Comparison of ENCODE assay signal across 26 cellular contexts in genomic region chr2:122033796-122034195, GRCh38.
"Had no signal": no experiment of that assay in that cellular context is flagged by ENCODE, and none has a peak within 500 bp of the region (broad histone marks: within the 10 kb centered on the region; RNA-seq: fewer than 3 reads in every experiment).

No MANE protein-coding gene starts in this region.

- H3K4me3 ChIP-seq: adrenal gland, SJCRH30, SK-N-MC had no signal

- H3K4me1 Mint-ChIP-seq: activated CD4-positive, alpha-beta T cell treated with anti-CD3 and anti-CD28 coated beads, Interleukin-2, amount 10 ng/mL, durations not matched to agents 7 days and 5 days had no signal

- H3K27ac Mint-ChIP-seq: activated CD4-positive, alpha-beta memory T cell treated with anti-CD3 and anti-CD28 coated beads for 36 hours; activated CD4-positive, alpha-beta T cell treated with anti-CD3 and anti-CD28 coated beads, Interleukin-2, amount 10 ng/mL, durations not matched to agents 7 days and 5 days; activated naive CD4-positive, alpha-beta T cell treated with anti-CD3 and anti-CD28 coated beads for 36 hours; activated naive CD4-positive, alpha-beta T cell treated with anti-CD3 and anti-CD28 coated beads, Interleukin-2, amount 50 U/mL, for 72 hours; activated T-helper 1 cell treated with anti-CD3 and anti-CD28 coated beads, Interleukin-12 subunit alpha, Interleukin-12 subunit beta, Interleukin-2, Interleukin-4 antibody, amounts not matched to agents 30 ng/mL and 10 ng/mL and 1 ng/mL, durations not matched to agents 14 hours and 24 hours and 36 hours; T-helper 1 cell treated with Interleukin-12 subunit alpha and Interleukin-12 subunit beta and Interleukin-4 antibody, amounts not matched to agents 30 μg/mL and 1 μg/mL, for 36 hours; T-helper 2 cell treated with Interferon-gamma antibody and Interleukin-4, amounts not matched to agents 5 μg/mL and 100 μg/mL, for 36 hours had no signal

- H3K27ac ChIP-seq: adrenal gland, brain microvascular endothelial cell, SJCRH30, SK-N-MC had no signal

- DNase-seq: activated CD4-positive, alpha-beta memory T cell treated with anti-CD3 and anti-CD28 coated beads for 36 hours; activated CD4-positive, alpha-beta T cell treated with anti-CD3 and anti-CD28 coated beads, Interleukin-2, amount 10 ng/mL, durations not matched to agents 7 days and 5 days; activated CD8-positive, alpha-beta memory T cell treated with anti-CD3 and anti-CD28 coated beads, Interleukin-2, amount 50 U/mL, for 4 hours; activated gamma-delta T cell treated with Interleukin-2 at 50 U/mL for 16 hours; activated naive CD4-positive, alpha-beta T cell treated with anti-CD3 and anti-CD28 coated beads for 36 hours; activated T-cell treated with anti-CD3 and anti-CD28 coated beads for 4 hours; activated T-cell treated with anti-CD3 and anti-CD28 coated beads, Interleukin-2, amount 50 U/mL, for 4 hours; adrenal gland; brain microvascular endothelial cell; central memory CD4-positive, alpha-beta T cell; KG1; NCI-H1092 treated with DMSO at 0.1 percent for 48 hours; NCI-H1694 treated with DMSO at 0.1 percent for 48 hours; NCI-H2029 treated with DMSO at 0.1 percent for 48 hours; NCI-H2107; NCI-H2171; NCI-H510A; NCI-H526; SHP77; SJCRH30 had no signal

- H3K9me3 ChIP-seq: adrenal gland, SJCRH30 had no signal

- H3K9me3 Mint-ChIP-seq: activated CD4-positive, alpha-beta memory T cell treated with anti-CD3 and anti-CD28 coated beads for 36 hours; activated CD4-positive, alpha-beta T cell treated with anti-CD3 and anti-CD28 coated beads, Interleukin-2, amount 10 ng/mL, durations not matched to agents 7 days and 5 days; activated naive CD4-positive, alpha-beta T cell treated with anti-CD3 and anti-CD28 coated beads for 36 hours; activated naive CD4-positive, alpha-beta T cell treated with anti-CD3 and anti-CD28 coated beads, Interleukin-2, amount 50 U/mL, for 72 hours; activated T-cell treated with anti-CD3 and anti-CD28 coated beads, Interleukin-2, amount 50 U/mL, for 4 hours; T-helper 1 cell treated with Interleukin-12 subunit alpha and Interleukin-12 subunit beta and Interleukin-4 antibody, amounts not matched to agents 30 μg/mL and 1 μg/mL, for 36 hours; T-helper 2 cell treated with Interferon-gamma antibody and Interleukin-4, amounts not matched to agents 5 μg/mL and 100 μg/mL, for 36 hours had no signal

- H3K27me3 ChIP-seq: adrenal gland, brain microvascular endothelial cell, SJCRH30 had no signal

- H3K4me3 Mint-ChIP-seq: activated CD4-positive, alpha-beta memory T cell treated with anti-CD3 and anti-CD28 coated beads for 36 hours; activated CD4-positive, alpha-beta T cell treated with anti-CD3 and anti-CD28 coated beads, Interleukin-2, amount 10 ng/mL, durations not matched to agents 7 days and 5 days; activated naive CD4-positive, alpha-beta T cell treated with anti-CD3 and anti-CD28 coated beads for 36 hours; activated T-cell treated with anti-CD3 and anti-CD28 coated beads, Interleukin-2, amount 50 U/mL, for 4 hours; activated T-helper 1 cell treated with anti-CD3 and anti-CD28 coated beads, Interleukin-12 subunit alpha, Interleukin-12 subunit beta, Interleukin-2, Interleukin-4 antibody, amounts not matched to agents 30 ng/mL and 10 ng/mL and 1 ng/mL, durations not matched to agents 14 hours and 24 hours and 36 hours; T-helper 1 cell treated with Interleukin-12 subunit alpha and Interleukin-12 subunit beta and Interleukin-4 antibody, amounts not matched to agents 30 μg/mL and 1 μg/mL, for 36 hours; T-helper 2 cell treated with Interferon-gamma antibody and Interleukin-4, amounts not matched to agents 5 μg/mL and 100 μg/mL, for 36 hours had no signal

- H3K36me3 ChIP-seq: adrenal gland, brain microvascular endothelial cell, SJCRH30 had no signal

- ATAC-seq: activated naive CD4-positive, alpha-beta T cell treated with anti-CD3 and anti-CD28 coated beads, Interleukin-2, amount 50 U/mL, for 72 hours; activated T-cell treated with anti-CD3 and anti-CD28 coated beads, Interleukin-2, amount 50 U/mL, for 4 hours; Panc1 had no signal

- H3K4me1 ChIP-seq: adrenal gland, SJCRH30 had no signal

- H3K36me3 Mint-ChIP-seq: activated CD4-positive, alpha-beta memory T cell treated with anti-CD3 and anti-CD28 coated beads for 36 hours; activated naive CD4-positive, alpha-beta T cell treated with anti-CD3 and anti-CD28 coated beads, Interleukin-2, amount 50 U/mL, for 72 hours had no signal
